ENCODE assay signal across 17 cellular contexts in genomic region chr7:35021445-35021844, GRCh38. TPM values are rescaled to one million over a fixed set of nuclear protein-coding genes. Genes with fewer than 3 reads are reported as not detected.
DNase-seq lines count a peak whose midpoint lies in the region; ATAC-seq and TF ChIP-seq lines count a peak whose summit lies in the region.
"Had no signal": no experiment of that assay in that cellular context is flagged by ENCODE, and none has a peak within 500 bp of the region (broad histone marks: within the 10 kb centered on the region; RNA-seq: fewer than 3 reads in every experiment).

No MANE protein-coding gene starts in this region.

- H3K27me3 Mint-ChIP-seq in GM23338 (ENCODE audit: insufficient read depth, low read depth, poor library complexity) (peaks cover 7% of the 10 kb centered on the region), natural killer cell (ENCODE audit: low read depth in 2 of 2) (no peaks in the 10 kb centered on the region)
- H3K27me3 Mint-ChIP-seq: CD8-positive, alpha-beta memory T cell had no signal

- H4K12ac ChIP-seq in trophoblast cell (ENCODE audit: low read depth, low read length) = no peak overlapping the region

- H4K91ac ChIP-seq in trophoblast cell (ENCODE audit: low read depth, low read length) = no peak overlapping the region

- H3K4me1 Mint-ChIP-seq in GM23338 (peaks cover 47% of the 10 kb centered on the region), natural killer cell (peaks cover 17 to 19% of the 10 kb centered on the region in 2 donors)

- H3K4me3 ChIP-seq in GM23338 = no peak overlapping the region
- H3K4me3 ChIP-seq in KMS-11 (IDR thresholded peaks at IDR 0.05; ENCODE audit: insufficient read depth, low read depth, low read length) = no peak overlapping the region
- H3K4me3 ChIP-seq in trophoblast cell (ENCODE audit: low read depth, low read length) = no peak overlapping the region
- H3K4me3 ChIP-seq in PC-9 = no peak overlapping the region
- H3K4me3 ChIP-seq: BLaER1, GM12878, HAP-1, K562 had no signal

- H3K9ac ChIP-seq in KMS-11 (no peak overlapping the region), trophoblast cell (ENCODE audit: low read length) (no peak overlapping the region)
- H3K9ac ChIP-seq: BLaER1 had no signal

- intact Hi-C loops in natural killer cell (cut with micrococcal nuclease) = no loop called here
- intact Hi-C loops in PC-9 (cut with micrococcal nuclease; ENCODE audit: unreplicated experiment) = no loop called here

- H3K9me3 ChIP-seq in trophoblast cell (ENCODE audit: insufficient read depth, low read depth, low read length) = no peaks in the 10 kb centered on the region
- H3K9me3 ChIP-seq in PC-9 (ENCODE audit: insufficient read depth, low read depth) = no peaks in the 10 kb centered on the region
- H3K9me3 ChIP-seq: Caco-2, HAP-1 had no signal

- H3K79me2 ChIP-seq in GM23338 (replicated peaks; ENCODE audit: insufficient read depth) (peaks cover 57% of the 10 kb centered on the region), KMS-11 (ENCODE audit: insufficient read depth, low read depth) (peaks cover 75% of the 10 kb centered on the region), trophoblast cell (ENCODE audit: control insufficient read depth, insufficient read depth, low read length, poor library complexity) (peaks cover 7% of the 10 kb centered on the region), PC-9 (ENCODE audit: low read depth) (peaks cover 25% of the 10 kb centered on the region)

- no peak overlapping the region for H2BK5ac ChIP-seq in trophoblast cell (ENCODE audit: low read depth, low read length, poor library complexity)

- H3K79me1 ChIP-seq in trophoblast cell (ENCODE audit: low read length) = peaks cover 8% of the 10 kb centered on the region

- POLR2A ChIA-PET in PC-9 (lab: Charles Lee; ENCODE audit: unreplicated experiment) = no interaction called here

- no peak overlapping the region; the same call in 1 of the 2 replicates for H3K27ac ChIP-seq in GM23338 (ENCODE audit: low read depth)
- H3K27ac ChIP-seq in KMS-11 = no peak overlapping the region
- peak overlapping the region; percentile 26 for H3K27ac ChIP-seq in trophoblast cell (ENCODE audit: low read depth, low read length)
- H3K27ac ChIP-seq in PC-9 = no peak overlapping the region
- H3K27ac ChIP-seq: BLaER1, HL-60 had no signal

- H3K4me1 ChIP-seq in GM23338 (ENCODE audit: insufficient read depth) = peaks cover 35% of the 10 kb centered on the region
- H3K4me1 ChIP-seq in KMS-11 (ENCODE audit: low read depth, poor library complexity, severe bottlenecking) = peaks cover 66% of the 10 kb centered on the region
- peaks cover 11 to 17% of the 10 kb centered on the region in 2 experiments for H3K4me1 ChIP-seq in trophoblast cell (ENCODE audit: control insufficient read depth in 1 of 2, insufficient read depth in 2 of 2, low read length in 2 of 2)
- peaks cover 21% of the 10 kb centered on the region for H3K4me1 ChIP-seq in PC-9 (replicated peaks; ENCODE audit: insufficient read depth)
- H3K4me1 ChIP-seq: BLaER1, Caco-2, HAP-1 had no signal

- TF ChIP-seq CTCF in GM23338 (conservative IDR thresholded peaks at IDR 0.05; ENCODE audit: low read depth in 2 of 2) (no peak), KMS-11 (conservative IDR thresholded peaks at IDR 0.05; ENCODE audit: low read depth, low read length) (no peak), natural killer cell (IDR thresholded peaks at IDR 0.05) (no peak), PC-9 (conservative IDR thresholded peaks at IDR 0.05) (no peak)

- H2BK12ac ChIP-seq in trophoblast cell (ENCODE audit: low read length) = no peak overlapping the region

- H4K20me1 ChIP-seq in GM23338 (replicated peaks; ENCODE audit: insufficient read depth) (no peaks in the 10 kb centered on the region), KMS-11 (ENCODE audit: insufficient read depth) (no peaks in the 10 kb centered on the region), PC-9 (ENCODE audit: insufficient read depth) (peaks cover 4% of the 10 kb centered on the region; the same call in 1 of the 2 replicates)

- CTCF ChIA-PET in PC-9 (lab: Charles Lee) = no interaction called here

- no peak overlapping the region for H2AK5ac ChIP-seq in trophoblast cell (ENCODE audit: low read length)

- ATAC-seq in GM23338 (no peak), GM19467 (IDR thresholded peaks at IDR 0.05; ENCODE audit: unreplicated experiment) (no peak), natural killer cell (no peak)
- ATAC-seq: GM12878, K562 had no signal

- no peak overlapping the region for H2AFZ ChIP-seq in GM23338
- H2AFZ ChIP-seq in KMS-11 (ENCODE audit: low read depth) = no peak overlapping the region
- H2AFZ ChIP-seq in trophoblast cell (ENCODE audit: insufficient read depth, low read length, poor library complexity) = no peak overlapping the region
- no peak overlapping the region for H2AFZ ChIP-seq in PC-9

- H3K23ac ChIP-seq in trophoblast cell (ENCODE audit: low read length) = no peak overlapping the region

- DNase-seq in GM23338 (ENCODE audit: low spot score) (no peak), iris pigment epithelial cell (ENCODE audit: low read depth) (peak; percentile 43), trophoblast cell (no peak), natural killer cell (no peak), midbrain (lab: John Stamatoyannopoulos, UW) (no peak), PC-9 (no peak)
- DNase-seq: Caco-2; CD8-positive, alpha-beta memory T cell; DMS53; GOT3 had no signal

- H3K27me3 ChIP-seq in GM23338 (ENCODE audit: insufficient read depth) = no peaks in the 10 kb centered on the region
- H3K27me3 ChIP-seq in KMS-11 (ENCODE audit: insufficient read depth, low read depth) = no peaks in the 10 kb centered on the region
- H3K27me3 ChIP-seq in trophoblast cell (ENCODE audit: insufficient read depth, low read length) = no peaks in the 10 kb centered on the region
- no peaks in the 10 kb centered on the region for H3K27me3 ChIP-seq in PC-9 (ENCODE audit: insufficient read depth, low read depth)
- H3K27me3 ChIP-seq: BLaER1 had no signal

- no peak overlapping the region for H3K4me3 Mint-ChIP-seq in GM23338
- no peak overlapping the region for H3K4me3 Mint-ChIP-seq in natural killer cell
- H3K4me3 Mint-ChIP-seq: CD8-positive, alpha-beta memory T cell had no signal

- H2BK120ac ChIP-seq in trophoblast cell (ENCODE audit: insufficient read depth, low read length, poor library complexity) = no peak overlapping the region

- no peak overlapping the region for H3K18ac ChIP-seq in trophoblast cell (ENCODE audit: low read length)

- peaks cover 6% of the 10 kb centered on the region; the same call in 2 of the 3 replicates for H3K36me3 Mint-ChIP-seq in GM23338 (ENCODE audit: low read depth)
- H3K36me3 Mint-ChIP-seq in natural killer cell = peaks cover 3% of the 10 kb centered on the region

- H3K14ac ChIP-seq in trophoblast cell (ENCODE audit: low read length) = no peak overlapping the region

- H4K8ac ChIP-seq in trophoblast cell (ENCODE audit: low read depth, low read length) = no peak overlapping the region

- H3K4me2 ChIP-seq in GM23338 (no peak overlapping the region), KMS-11 (0 out of 2 replicates have a peak overlapping the region, but pooled peaks have one; percentile 14), trophoblast cell (ENCODE audit: low read length) (no peak overlapping the region), PC-9 (no peak overlapping the region)
- H3K4me2 ChIP-seq: BLaER1 had no signal

- peak overlapping the region; percentile 75 for H3K4ac ChIP-seq in trophoblast cell (ENCODE audit: low read depth, low read length)

- H3F3A ChIP-seq in GM23338 (replicated peaks; ENCODE audit: low read depth) (no peaks in the 10 kb centered on the region), PC-9 (ENCODE audit: insufficient read depth, low read depth) (peaks cover 9% of the 10 kb centered on the region; the same call in 1 of the 2 replicates)

- no TSS peak for BruUV-seq in PC-9 (replicated peaks; lab: Mats Ljungman, UMichigan)

- peak overlapping the region; percentile 33; the same call in 1 of the 2 replicates for H3K27ac Mint-ChIP-seq in GM23338
- H3K27ac Mint-ChIP-seq in natural killer cell = no peak overlapping the region
- H3K27ac Mint-ChIP-seq: CD8-positive, alpha-beta memory T cell had no signal

- H3K9me3 Mint-ChIP-seq in GM23338 (no peaks in the 10 kb centered on the region), natural killer cell (no peaks in the 10 kb centered on the region)
- H3K9me3 Mint-ChIP-seq: CD8-positive, alpha-beta memory T cell had no signal

- no peaks in the 10 kb centered on the region for H3K9me2 ChIP-seq in GM23338 (ENCODE audit: insufficient read depth)
- no peaks in the 10 kb centered on the region for H3K9me2 ChIP-seq in PC-9 (ENCODE audit: insufficient read depth)

- H3K36me3 ChIP-seq in GM23338 (ENCODE audit: insufficient read depth) = no peaks in the 10 kb centered on the region
- H3K36me3 ChIP-seq in KMS-11 (ENCODE audit: insufficient read depth) = no peaks in the 10 kb centered on the region
- no peaks in the 10 kb centered on the region for H3K36me3 ChIP-seq in trophoblast cell (ENCODE audit: control insufficient read depth in 1 of 2, insufficient read depth in 2 of 2, low read length in 2 of 2)
- 0 out of 2 replicates have a peak, but pooled peaks cover 5% of the 10 kb centered on the region for H3K36me3 ChIP-seq in PC-9 (ENCODE audit: low read depth)

TF ChIP-seq in GM23338, 12 proteins besides CTCF, POLR2A, EP300 and RAD21 (continues in another document):
- TF ChIP-seq EZH2phosphoT487 (IDR thresholded peaks at IDR 0.05; ENCODE audit: unreplicated experiment) = no peak
- TF ChIP-seq EZH2 (IDR thresholded peaks at IDR 0.05; ENCODE audit: low read depth, unreplicated experiment) = no peak

RNA-seq across cellular contexts. Expression of gene DPY19L1, which starts 15.8 kb away (rescaled TPM):
- 20.2 and 21.2 TPM in 2 replicates for total RNA-seq in GM23338 (2014; rRNA removed; shearing (Covaris generic))
- 4.4 and 6.7 TPM in 2 replicates for polyA plus RNA-seq in GM23338 (2016; fragmentation: Nextera tagmentation; extraction: Ambion mirVana)
- polyA plus RNA-seq in trophoblast cell (2013) = 24.0 and 24.3 TPM in 2 replicates
- 10 to 100 TPM; 13.9 to 25.1 (median 21.7) TPM for total RNA-seq in natural killer cell
- total RNA-seq in PC-9 (2021) = 28.9 and 32.8 TPM in 2 replicates
